ENCODE assay signal across 14 cellular contexts in genomic region chr18:63476666-63477065, GRCh38. TPM values are rescaled to one million over a fixed set of nuclear protein-coding genes. Genes with fewer than 3 reads are reported as not detected.
DNase-seq lines count a peak whose midpoint lies in the region; ATAC-seq, FAIRE-seq and TF ChIP-seq lines count a peak whose summit lies in the region.
"Had no signal": no experiment of that assay in that cellular context is flagged by ENCODE, and none has a peak within 500 bp of the region (broad histone marks: within the 10 kb centered on the region; RNA-seq: fewer than 3 reads in every experiment).

A gene with protein sequence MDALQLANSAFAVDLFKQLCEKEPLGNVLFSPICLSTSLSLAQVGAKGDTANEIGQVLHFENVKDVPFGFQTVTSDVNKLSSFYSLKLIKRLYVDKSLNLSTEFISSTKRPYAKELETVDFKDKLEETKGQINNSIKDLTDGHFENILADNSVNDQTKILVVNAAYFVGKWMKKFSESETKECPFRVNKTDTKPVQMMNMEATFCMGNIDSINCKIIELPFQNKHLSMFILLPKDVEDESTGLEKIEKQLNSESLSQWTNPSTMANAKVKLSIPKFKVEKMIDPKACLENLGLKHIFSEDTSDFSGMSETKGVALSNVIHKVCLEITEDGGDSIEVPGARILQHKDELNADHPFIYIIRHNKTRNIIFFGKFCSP (plus strand): TSS chr18:63476958. CDS start chr18:63484429, 7,471 bp downstream.

- no peaks in the 10 kb centered on the region for H3K23me2 ChIP-seq in H1 (ENCODE audit: low read depth, low read length)

- no peaks in the 10 kb centered on the region for H3K36me3 ChIP-seq in HUES6 (ENCODE audit: control insufficient read depth, insufficient read depth, low read length)
- no peaks in the 10 kb centered on the region for H3K36me3 ChIP-seq in H1 (ENCODE audit: control insufficient read depth in 2 of 4, insufficient read depth in 4 of 4, low read length in 3 of 4)
- H3K36me3 ChIP-seq in thymus (ENCODE audit: control insufficient read depth, insufficient read depth) = no peaks in the 10 kb centered on the region

- no peaks in the 10 kb centered on the region for H3K79me2 ChIP-seq in H1 (ENCODE audit: control insufficient read depth in 1 of 2, insufficient read depth in 2 of 2, low read length in 2 of 2)

- no peak within 1 kb of the TSS for H3K23ac ChIP-seq in H1 (ENCODE audit: insufficient read length)

- no peak within 1 kb of the TSS for H2AK5ac ChIP-seq in H1 (ENCODE audit: low read depth, low read length)

- TF ChIP-seq RAD21 in H1 (IDR thresholded peaks at IDR 0.05 in 1 of 2, conservative IDR thresholded peaks at IDR 0.05 in 1 of 2; ENCODE audit: low read depth in 2 of 2, low read length in 2 of 2) = no peak

- no peak within 1 kb of the TSS; the same call in 1 of the 2 replicates for H2BK12ac ChIP-seq in H1 (ENCODE audit: low read depth, low read length)

- H3K9me3 ChIP-seq in HUES6 (ENCODE audit: control insufficient read depth, insufficient read depth, low read depth, low read length) (no peaks in the 10 kb centered on the region), H1 (ENCODE audit: insufficient read depth in 2 of 2, low read depth in 1 of 2, low read length in 1 of 2) (no peaks in the 10 kb centered on the region), thymus (ENCODE audit: control insufficient read depth) (no peaks in the 10 kb centered on the region)
- H3K9me3 ChIP-seq: Caco-2 had no signal

- no peaks in the 10 kb centered on the region for H3K79me1 ChIP-seq in H1 (ENCODE audit: low read depth, low read length)

- TF ChIP-seq POLR2A in H1 (IDR thresholded peaks at IDR 0.05; ENCODE audit: control extremely low read depth in 1 of 2, low read depth in 2 of 2, low read length in 2 of 2) = no peak

- H4K20me1 ChIP-seq in H1 (replicated peaks in 1 of 2; ENCODE audit: control insufficient read depth in 1 of 2, insufficient read depth in 2 of 2, low read length in 2 of 2) = no peaks in the 10 kb centered on the region

- no peak within 1 kb of the TSS for H4K5ac ChIP-seq in H1 (ENCODE audit: insufficient read length, low read depth, low read length)

- CTCF ChIA-PET in H1 (lab: Charles Lee; ENCODE audit: partially characterized antibody) = interaction anchor here (0.8 to 1.7 kb wide), 7 partner anchors 11 to 41 kb away, joined by 3 to 6 read pairs (median 4); no protein-coding TSS in a partner anchor

- no peak for TF ChIP-seq CTCF in H1 (IDR thresholded peaks at IDR 0.05; ENCODE audit: control extremely low read depth in 1 of 3, insufficient read depth in 1 of 3, low read depth in 1 of 3, low read length in 3 of 3)

- no peak for FAIRE-seq in H1 (lab: Jason Lieb, UNC)
- FAIRE-seq: HTR-8/SVneo had no signal

- H3K18ac ChIP-seq in H1 (ENCODE audit: extremely low read depth, low read length) = no peak within 1 kb of the TSS

- 0 out of 2 replicates have a peak within 1 kb of the TSS, but pooled peaks have one; percentile 28 for H2AFZ ChIP-seq in H1 (ENCODE audit: low read length)

- H2BK15ac ChIP-seq in H1 (ENCODE audit: low read length) = no peak within 1 kb of the TSS

- no peak within 1 kb of the TSS for H3K27ac ChIP-seq in HUES6 (ENCODE audit: low read depth, low read length)
- no peak within 1 kb of the TSS for H3K27ac ChIP-seq in H1 (ENCODE audit: low read depth, low read length)
- peak within 1 kb of the TSS; percentile 21 for H3K27ac ChIP-seq in thymus (ENCODE audit: low read depth)

- DNase-seq in NCI-H345 treated with DMSO at 0.1 percent for 48 hours (lab: John Stamatoyannopoulos, UW; ENCODE audit: unreplicated experiment) = peak; percentile 18
- DNase-seq in H1 (ENCODE audit: low read depth in 1 of 2, low spot score in 2 of 2) = no peak
- DNase-seq in NOMO-1 treated with dmso at 0.1 percent for 144 hours (lab: John Stamatoyannopoulos, UW; ENCODE audit: unreplicated experiment) = no peak
- DNase-seq in stimulated activated naive CD4-positive, alpha-beta T cell treated with Interleukin-2 at 50 U/mL for 16 hours (lab: John Stamatoyannopoulos, UW) = no peak
- DNase-seq: activated CD8-positive, alpha-beta memory T cell treated with anti-CD3 and anti-CD28 coated beads, Interleukin-2, amount 10 ng/mL, durations not matched to agents 7 days and 5 days; amygdala; T-helper 2 cell had no signal

- no peak within 1 kb of the TSS for H2BK20ac ChIP-seq in H1 (ENCODE audit: low read length)

- H3K9ac ChIP-seq in HUES6 (ENCODE audit: low read length) (no peak within 1 kb of the TSS), H1 (replicated peaks in 1 of 4; ENCODE audit: extremely low read depth in 1 of 4, low read depth in 3 of 4, low read length in 3 of 4) (no peak within 1 kb of the TSS)

- H3K14ac ChIP-seq in H1 (ENCODE audit: insufficient read length) = no peak within 1 kb of the TSS

- no peak within 1 kb of the TSS for H3K4me2 ChIP-seq in H1 (ENCODE audit: insufficient read depth in 1 of 2, low read depth in 2 of 2, low read length in 2 of 2)

- H4K91ac ChIP-seq in H1 (replicated peaks; ENCODE audit: insufficient read length, low read length) = no peak within 1 kb of the TSS

- H4K8ac ChIP-seq in H1 (ENCODE audit: extremely low read depth, insufficient read depth, low read length) = no peak within 1 kb of the TSS

- 84% methylated on average over 21 of the region's 21 CpGs; no CpG with 5 or more reads in 1 of the 2 experiments for WGBS in H1 (ENCODE audit: extremely low coverage in 1 of 2, insufficient coverage in 1 of 2, insufficient read length in 1 of 2, insufficient replicate concordance in 2 of 2, low coverage in 1 of 2, low lambda C conversion rate in 2 of 2, missing lambda C conversion rate in 1 of 2), 2 experiments
- WGBS in thymus = 93% methylated on average over 21 of the region's 21 CpGs

- H3K4ac ChIP-seq in H1 (replicated peaks; ENCODE audit: insufficient read length, low read depth, low read length) = no peak within 1 kb of the TSS

- ATAC-seq in activated CD4-positive, CD25-positive, alpha-beta regulatory T cell treated with anti-CD3 and anti-CD28 coated beads, Interleukin-2, amount 50 U/mL, for 24 hours = no peak
- no peak for ATAC-seq in GM21786 (IDR thresholded peaks at IDR 0.05; ENCODE audit: unreplicated experiment)
- ATAC-seq: activated CD8-positive, alpha-beta memory T cell treated with anti-CD3 and anti-CD28 coated beads, Interleukin-2, amount 10 ng/mL, durations not matched to agents 7 days and 5 days; stimulated activated memory B cell treated with anti-CD40 and anti-IgM and Interleukin-4, amounts not matched to agents 10 μg/mL and 1 μg/mL and 100 μg/mL, for 72 hours had no signal

- no peak within 1 kb of the TSS for H2BK5ac ChIP-seq in H1 (ENCODE audit: low read depth, low read length)

- POLR2A ChIA-PET in H1 (lab: Charles Lee; ENCODE audit: partially characterized antibody) = no interaction called here

- H3K56ac ChIP-seq in H1 (replicated peaks; ENCODE audit: insufficient read length, low read depth, low read length) = no peak within 1 kb of the TSS

- no peak for TF ChIP-seq EP300 in H1 (IDR thresholded peaks at IDR 0.05; ENCODE audit: borderline replicate concordance in 1 of 2, low read depth in 2 of 2, low read length in 2 of 2)

- H2BK120ac ChIP-seq in H1 (replicated peaks; ENCODE audit: low read depth, low read length) = no peak within 1 kb of the TSS

- H3K4me1 ChIP-seq in HUES6 (ENCODE audit: control insufficient read depth, insufficient read depth, low read length) (peaks cover 7% of the 10 kb centered on the region; the same call in 1 of the 2 replicates), H1 (replicated peaks in 1 of 4; ENCODE audit: control insufficient read depth in 3 of 4, insufficient read depth in 4 of 4, low read length in 3 of 4) (no peaks in the 10 kb centered on the region), thymus (ENCODE audit: control insufficient read depth, insufficient read depth, low read length) (no peaks in the 10 kb centered on the region)
- H3K4me1 ChIP-seq: Caco-2 had no signal

- H3K27me3 ChIP-seq in HUES6 (ENCODE audit: control insufficient read depth, insufficient read depth, low read length) (no peaks in the 10 kb centered on the region), H1 (replicated peaks in 1 of 4; ENCODE audit: control insufficient read depth in 3 of 4, extremely low read depth in 1 of 4, insufficient read depth in 3 of 4, low read length in 3 of 4) (no peaks in the 10 kb centered on the region), thymus (ENCODE audit: control insufficient read depth, insufficient read depth) (no peaks in the 10 kb centered on the region)

- H3K4me3 ChIP-seq in HUES6 (ENCODE audit: low read depth, low read length) = peak within 1 kb of the TSS; percentile 26; the same call in 1 of the 2 replicates
- H3K4me3 ChIP-seq in H1 (ENCODE audit: extremely low read depth in 1 of 4, insufficient read depth in 2 of 4, low read depth in 3 of 4, low read length in 4 of 4) = no peak within 1 kb of the TSS
- peak within 1 kb of the TSS; percentile 7 for H3K4me3 ChIP-seq in thymus (ENCODE audit: low read length)

TF ChIP-seq in H1, 55 proteins besides CTCF, POLR2A, EP300 and RAD21 (continues in another document):
- TF ChIP-seq CREB1 (IDR thresholded peaks at IDR 0.05) (no peak), SUZ12 (IDR thresholded peaks at IDR 0.05; ENCODE audit: low read length) (no peak), SAP30 (IDR thresholded peaks at IDR 0.05; ENCODE audit: insufficient read depth, insufficient replicate concordance, low read length) (no peak)

RNA-seq across cellular contexts. Expression of the gene that starts here (rescaled TPM):
- total RNA-seq in H1 (2021; fragmentation: NEBNext Ultra II Directional; extraction: Animal tissue kit (Norgen Biotek cat#: 25700)) = 0.23 TPM in 1 of 2 replicates, not detected in the other
- 0.03 TPM in 1 of 2 replicates, not detected in the other for polyA plus RNA-seq in H1 (2011; rRNA removed)
- not detected for polyA plus RNA-seq in H1 (2011; cell fraction: cytosol; rRNA removed)
- 0.06 TPM for polyA plus RNA-seq in H1 (2011; cell fraction: nucleus; rRNA removed)
- not detected in 4 replicates for polyA plus RNA-seq in H1 (2012, experiment 1 of 2)
- polyA plus RNA-seq in H1 (2012, experiment 2 of 2) = not detected
- 0.16 TPM for polyA plus RNA-seq in H1 (2013, experiment 1 of 2)
- 0.20 TPM for polyA plus RNA-seq in H1 (2013, experiment 2 of 2)
- 0.06 TPM in 1 of 2 replicates, not detected in the other for polyA minus RNA-seq in H1 (2011; rRNA and poly(A)+ RNA removed)
- not detected for polyA minus RNA-seq in H1 (2011; cell fraction: cytosol; rRNA and poly(A)+ RNA removed)
- polyA minus RNA-seq in H1 (2011; cell fraction: nucleus; rRNA and poly(A)+ RNA removed) = 1.5 TPM
- polyA plus RNA-seq in thymus = 21.9 TPM
- total RNA-seq: activated CD8-positive, alpha-beta memory T cell treated with anti-CD3 and anti-CD28 coated beads, Interleukin-2, amount 10 ng/mL, durations not matched to agents 7 days and 5 days; Caco-2 had no signal

Comparison
In these comparisons a context has a peak if more than half of its experiments do, and no peak if none do; other contexts are left out.
1. RNA of the gene that starts here (polyA plus RNA-seq): 21.9 TPM in thymus (single experiment); 0.03 to 0.20 TPM in H1; every median in the first group is over 10 times any median in the second.
2. H3K4me3 ChIP-seq: peak in HUES6 (single experiment) and thymus (single experiment); none in H1 (0 of 4).